9 cellular contexts compared by ENCODE assay signal in the genomic region with DNA sequence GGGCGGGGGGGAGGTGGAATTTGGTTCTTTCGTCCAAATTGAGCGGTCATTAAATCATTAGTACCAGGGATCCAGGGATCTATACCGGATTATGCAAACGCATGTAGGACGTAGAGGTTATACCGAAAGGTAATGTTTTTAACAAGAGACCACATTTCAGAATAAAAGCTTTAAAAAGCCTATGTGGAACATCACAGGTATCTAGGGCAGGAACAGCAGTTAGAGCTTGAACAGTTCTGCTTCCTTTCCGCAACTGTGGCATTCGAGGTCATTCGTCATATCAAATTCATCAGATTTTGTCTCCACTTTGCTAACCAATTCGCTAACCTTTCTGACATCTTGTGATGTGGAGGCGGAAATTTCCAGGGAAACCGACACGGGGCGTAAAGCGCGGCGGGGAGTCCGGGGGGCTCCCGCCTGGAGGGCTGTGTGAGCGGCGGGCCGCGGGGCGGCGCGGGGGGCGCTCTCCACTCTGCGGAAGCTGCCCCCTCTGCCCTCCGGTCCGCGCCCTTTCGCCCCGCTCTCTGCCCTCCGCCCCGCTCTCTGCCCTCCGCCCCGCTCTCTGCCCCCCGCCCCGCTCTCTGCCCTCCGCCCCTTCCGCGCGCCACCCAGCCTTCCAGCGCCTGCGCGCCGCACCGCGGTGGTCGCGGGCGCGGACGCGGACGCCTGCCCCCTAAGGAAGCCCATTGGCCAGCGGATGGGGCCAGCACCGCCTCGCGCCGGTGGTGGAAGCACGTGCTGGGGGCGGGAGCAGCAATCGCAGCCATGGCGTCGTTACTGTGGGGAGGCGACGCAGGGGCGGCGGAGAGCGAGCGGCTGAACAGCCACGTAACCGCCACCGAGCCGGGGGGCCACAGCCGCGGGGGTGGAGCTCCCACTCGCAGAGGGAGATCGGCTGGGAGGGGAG. TPM values are rescaled to one million over a fixed set of nuclear protein-coding genes. Genes with fewer than 3 reads are reported as not detected.
DNase-seq lines count a peak whose midpoint lies in the region; ATAC-seq and TF ChIP-seq lines count a peak whose summit lies in the region.
"Had no signal": no experiment of that assay in that cellular context is flagged by ENCODE, and none has a peak within 500 bp of the region (broad histone marks: within the 10 kb centered on the region; RNA-seq: fewer than 3 reads in every experiment).

A gene (plus strand): TSS at position 756 of the 907 bp plus-strand sequence. CDS start 10 bp downstream, at position 766.

- CTCF ChIA-PET in IMR-90 (lab: Yijun Ruan, JAX), result no interaction called here

- H3K56ac ChIP-seq in IMR-90 (ENCODE audit: extremely low read depth, insufficient read depth, low read length), result no peak within 1 kb of the TSS

- no peak within 1 kb of the TSS for H2AK9ac ChIP-seq in IMR-90 (replicated peaks; ENCODE audit: low read depth, low read length, poor library complexity)

- H4K8ac ChIP-seq in IMR-90 (ENCODE audit: low read depth in 2 of 2, low read length in 2 of 2), result no peak within 1 kb of the TSS

- no peak within 1 kb of the TSS for H3K14ac ChIP-seq in IMR-90 (replicated peaks; ENCODE audit: low read depth, low read length)

- H3K4me3 ChIP-seq in IMR-90 (ENCODE audit: insufficient read depth, low read depth, low read length) (no peak within 1 kb of the TSS), SK-N-MC (peak within 1 kb of the TSS; percentile 100), dorsolateral prefrontal cortex (peak within 1 kb of the TSS; percentile 50 to 94 (median 79)), mesodermal cell (ENCODE audit: extremely low read depth, insufficient read depth, low read length, poor library complexity, severe bottlenecking) (peak within 1 kb of the TSS; percentile 73), thymus (ENCODE audit: low read length) (peak within 1 kb of the TSS; percentile 83)

- no peak within 1 kb of the TSS for H3K18ac ChIP-seq in IMR-90 (ENCODE audit: low read depth, low read length)

- TF ChIP-seq RAD21 in IMR-90 (IDR thresholded peaks at IDR 0.05; ENCODE audit: low read length), result no peak

- intact Hi-C loops in IMR-90 (cut with micrococcal nuclease), result no loop called here
- intact Hi-C loops in dorsolateral prefrontal cortex (cut with DNase I), result loop anchor here in 1 of 2 donors (2.0 kb wide), 1 partner anchor 15 kb away; no protein-coding TSS in a partner anchor

- peaks cover 21% of the 10 kb centered on the region for H3K27me3 ChIP-seq in IMR-90 (ENCODE audit: control insufficient read depth, insufficient read depth, low read length)
- peaks cover 0 to 13% (median 0%) of the 10 kb centered on the region in 45 donors for H3K27me3 ChIP-seq in dorsolateral prefrontal cortex
- H3K27me3 ChIP-seq in thymus (ENCODE audit: control insufficient read depth, insufficient read depth), result peaks cover 12% of the 10 kb centered on the region

- H3K23ac ChIP-seq in IMR-90 (ENCODE audit: low read depth, low read length), result no peak within 1 kb of the TSS; the same call in 1 of the 2 replicates

- H2BK15ac ChIP-seq in IMR-90 (ENCODE audit: low read depth, low read length), result no peak within 1 kb of the TSS

- no peak within 1 kb of the TSS for H2AK5ac ChIP-seq in IMR-90 (ENCODE audit: low read depth, low read length)

- H3K4me1 ChIP-seq in IMR-90 (ENCODE audit: control insufficient read depth, insufficient read depth, low read length) (0 out of 2 replicates have a peak, but pooled peaks cover 2% of the 10 kb centered on the region), mesodermal cell (ENCODE audit: control insufficient read depth, insufficient read depth, low read length, poor library complexity, severe bottlenecking) (no peaks in the 10 kb centered on the region), thymus (ENCODE audit: control insufficient read depth, insufficient read depth, low read length) (peaks cover 14% of the 10 kb centered on the region)

- no peak within 1 kb of the TSS for H2BK5ac ChIP-seq in IMR-90 (ENCODE audit: low read depth, low read length, poor library complexity, severe bottlenecking)

- H3K9me3 ChIP-seq in IMR-90 (ENCODE audit: control insufficient read depth, insufficient read depth, low read length) (peaks cover 3% of the 10 kb centered on the region; the same call in 1 of the 2 replicates), SK-N-MC (ENCODE audit: low read depth, low read length) (no peaks in the 10 kb centered on the region), mesodermal cell (ENCODE audit: control insufficient read depth, low read length) (peaks cover 7% of the 10 kb centered on the region), thymus (ENCODE audit: control insufficient read depth) (no peaks in the 10 kb centered on the region)

- peak within 1 kb of the TSS; percentile 41 for H3K4me2 ChIP-seq in IMR-90 (ENCODE audit: low read depth, low read length)

- in situ Hi-C loops in IMR-90 (cut with MboI; ENCODE audit: low sequenced_read_pairs), result no loop called here

- no peak within 1 kb of the TSS for H2BK120ac ChIP-seq in IMR-90 (ENCODE audit: low read depth, low read length)

- DNase-seq in IMR-90 (no peak), SK-N-MC (ENCODE audit: low read depth, low spot score) (no peak), dorsolateral prefrontal cortex (peak in 9 of 10 donors; percentile 44 to 86 (median 80)), dermis blood vessel endothelial cell (no peak)

- no peak within 1 kb of the TSS for H3K4ac ChIP-seq in IMR-90 (ENCODE audit: low read depth, low read length)

- dilution Hi-C loops in IMR-90 (cut with HindIII; ENCODE audit: low sequenced_read_pairs, unreplicated experiment), result loop anchor here (25.0 kb wide), 1 partner anchor 308 kb away; a partner anchor contains a TSS

- peaks cover 12 to 26% of the 10 kb centered on the region in 2 experiments; a peak in 3 of 4 replicates for H3K79me1 ChIP-seq in IMR-90 (ENCODE audit: low read depth in 1 of 2, low read length in 2 of 2)

- ATAC-seq in IMR-90 (ENCODE audit: low read depth), result no peak
- no peak for ATAC-seq in GM19467 (IDR thresholded peaks at IDR 0.05; ENCODE audit: unreplicated experiment)
- ATAC-seq in HG03139 (IDR thresholded peaks at IDR 0.05; ENCODE audit: unreplicated experiment), result no peak

- peaks cover 7% of the 10 kb centered on the region for H3K36me3 ChIP-seq in IMR-90 (ENCODE audit: control insufficient read depth, insufficient read depth, low read length)
- peaks cover 10% of the 10 kb centered on the region for H3K36me3 ChIP-seq in SK-N-MC (ENCODE audit: insufficient read depth, low read length)
- peaks cover 15% of the 10 kb centered on the region for H3K36me3 ChIP-seq in mesodermal cell (ENCODE audit: control insufficient read depth, insufficient read depth, low read length)
- no peaks in the 10 kb centered on the region for H3K36me3 ChIP-seq in thymus (ENCODE audit: control insufficient read depth, insufficient read depth)

- no TSS peak for BruUV-seq in IMR-90 (replicated peaks; lab: Mats Ljungman, UMichigan)

- no peak within 1 kb of the TSS for H2AFZ ChIP-seq in IMR-90 (replicated peaks; ENCODE audit: low read length, poor library complexity)

- 4% methylated on average over 22 of the region's 81 CpGs; no CpG with 5 or more reads in 1 of the 2 experiments for WGBS in IMR-90 (ENCODE audit: extremely low coverage in 2 of 2, insufficient read length in 1 of 2), 2 experiments
- 4 to 8% methylated on average over 25 to 37 of the region's 81 CpGs for WGBS in mesodermal cell (ENCODE audit: insufficient coverage in 2 of 2), 2 experiments
- WGBS in thymus, result 4% methylated on average over 81 of the region's 81 CpGs

- H3K27ac ChIP-seq in IMR-90 (ENCODE audit: insufficient read depth, low read length) (no peak within 1 kb of the TSS), SK-N-MC (no peak within 1 kb of the TSS), dorsolateral prefrontal cortex (peak within 1 kb of the TSS in 55 of 59 donors; percentile 13 to 96 (median 83)), mesodermal cell (ENCODE audit: low read depth, low read length, severe bottlenecking) (no peak within 1 kb of the TSS), thymus (ENCODE audit: low read depth) (no peak within 1 kb of the TSS)

- H2BK20ac ChIP-seq in IMR-90 (ENCODE audit: low read depth, low read length), result no peak within 1 kb of the TSS

- no peaks in the 10 kb centered on the region; the same call in 1 of the 2 replicates for H3K9me1 ChIP-seq in IMR-90 (ENCODE audit: insufficient read depth, low read length)

- no peak within 1 kb of the TSS for H4K91ac ChIP-seq in IMR-90 (ENCODE audit: insufficient read depth, low read depth, low read length)

- H3K9ac ChIP-seq in IMR-90 (ENCODE audit: low read depth, low read length) (no peak within 1 kb of the TSS), SK-N-MC (ENCODE audit: insufficient read length) (no peak within 1 kb of the TSS)

- TF ChIP-seq POLR2A in IMR-90 (IDR thresholded peaks at IDR 0.05; ENCODE audit: low read depth, low read length), result no peak

- no peaks in the 10 kb centered on the region for H4K20me1 ChIP-seq in IMR-90 (ENCODE audit: insufficient read depth, low read length)

- POLR2A ChIA-PET in IMR-90 (lab: Charles Lee; ENCODE audit: unreplicated experiment), result interaction anchor here (0.9 kb wide), 1 partner anchor 279 kb away, joined by 4 read pairs; a partner anchor contains a TSS

- H4K5ac ChIP-seq in IMR-90 (ENCODE audit: low read depth, low read length), result no peak within 1 kb of the TSS

- TF ChIP-seq CTCF in IMR-90 (conservative IDR thresholded peaks at IDR 0.05; ENCODE audit: low read depth, low read length) (no peak), dorsolateral prefrontal cortex (IDR thresholded peaks at IDR 0.05 in 54 of 56, conservative IDR thresholded peaks at IDR 0.05 in 2 of 56; ENCODE audit: low read depth in 1 of 56, partially characterized antibody in 56 of 56) (peak in 9 of 56 donors; percentile 9 to 44 (median 16))

TF ChIP-seq in IMR-90, 13 proteins besides CTCF, POLR2A, EP300 and RAD21:
- no peak for TF ChIP-seq SMC3 (IDR thresholded peaks at IDR 0.05; ENCODE audit: low read depth, low read length)
- no peak for TF ChIP-seq MAFK (IDR thresholded peaks at IDR 0.05; ENCODE audit: low read depth, low read length)
- TF ChIP-seq CEBPB (IDR thresholded peaks at IDR 0.05; ENCODE audit: low read depth, low read length), result no peak
- TF ChIP-seq MXI1 (IDR thresholded peaks at IDR 0.05; ENCODE audit: borderline replicate concordance, low read depth, low read length), result no peak
- TF ChIP-seq RFX5 (IDR thresholded peaks at IDR 0.05; ENCODE audit: low read depth, low read length), result no peak
- TF ChIP-seq RCOR1 (IDR thresholded peaks at IDR 0.05; ENCODE audit: insufficient replicate concordance, low read length), result no peak
- TF ChIP-seq MAZ (IDR thresholded peaks at IDR 0.05; ENCODE audit: borderline replicate concordance, low read depth, low read length), result no peak
- TF ChIP-seq BHLHE40 (IDR thresholded peaks at IDR 0.05; ENCODE audit: low read depth, low read length), result no peak
TF ChIP-seq in IMR-90: peak in this region for 0.

RNA-seq across cellular contexts. Expression of the gene that starts here (rescaled TPM):
- total RNA-seq in IMR-90 (2012; rRNA removed) (under 0.01 TPM in 1 of 2 replicates, not detected in the other), dorsolateral prefrontal cortex (10 to 100 TPM; 15.1 to 53.1 (median 36.7) TPM), dermis blood vessel endothelial cell (0.05 TPM in 1 of 2 replicates, not detected in the other)
- polyA plus RNA-seq in IMR-90 (2012; rRNA removed) (not detected in 2 replicates), thymus (1.1 TPM)
- not detected in 2 replicates for polyA plus RNA-seq in IMR-90 (2012; cell fraction: cytosol; rRNA removed)
- polyA plus RNA-seq in IMR-90 (2012; cell fraction: nucleus; rRNA removed; ENCODE audit: low replicate concordance), result 0.17 TPM in 1 of 2 replicates, not detected in the other
- polyA plus RNA-seq in mesodermal cell (2013, experiment 1 of 2), result 2.8 TPM
- 1.8 TPM for polyA plus RNA-seq in mesodermal cell (2013, experiment 2 of 2)
- total RNA-seq: T-helper 2 cell treated with Interferon-gamma antibody and Interleukin-4, amounts not matched to agents 100 ng/mL and 5 ng/mL, for 36 hours had no signal

Comparison
In these comparisons a context has a peak if more than half of its experiments do, and no peak if none do; other contexts are left out.
1. RNA of the gene that starts here (total RNA-seq): 15.1 to 53.1 TPM in dorsolateral prefrontal cortex; under 0.01 TPM in IMR-90 and 0.05 TPM in dermis blood vessel endothelial cell; every median in the first group is over 10 times any median in the second.
2. DNase-seq: peak in dorsolateral prefrontal cortex (9 of 10); none in IMR-90 (single experiment), SK-N-MC (single experiment) and dermis blood vessel endothelial cell (single experiment).
3. H3K27ac ChIP-seq: peak in dorsolateral prefrontal cortex (55 of 59); none in IMR-90 (single experiment), SK-N-MC (single experiment), mesodermal cell (single experiment) and thymus (single experiment).